8 cellular contexts compared by ENCODE assay signal in the genomic region with DNA sequence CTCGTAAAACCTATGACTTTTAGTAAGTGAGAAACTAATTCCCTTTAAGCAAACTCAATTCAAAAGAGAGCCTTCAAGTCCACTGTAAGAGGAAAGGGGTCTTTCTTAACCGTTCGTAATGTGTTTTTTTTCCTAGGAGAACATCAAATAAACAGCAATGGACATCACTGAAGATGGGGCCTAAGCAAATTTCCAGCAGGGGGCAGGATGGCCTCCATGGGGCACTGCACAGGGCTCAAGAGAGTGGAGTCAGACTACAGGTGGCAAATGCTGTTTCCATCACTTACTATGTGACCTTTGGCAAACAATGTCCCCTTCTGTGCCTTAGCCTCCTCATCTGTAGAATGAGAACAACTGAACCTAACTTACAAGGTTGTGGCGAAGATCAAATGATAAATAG.
DNase-seq lines count a peak whose midpoint lies in the region; ATAC-seq and TF ChIP-seq lines count a peak whose summit lies in the region.

No MANE protein-coding gene starts in this region.

- H3K4me3 ChIP-seq in aorta (ENCODE audit: low read length in 2 of 2) = no peak overlapping the region

- H3K27ac Mint-ChIP-seq in type B pancreatic cell = no peak overlapping the region

- peak; percentile 37 for DNase-seq in stimulated activated naive CD4-positive, alpha-beta T cell treated with Interleukin-2 at 50 U/mL for 16 hours (lab: John Stamatoyannopoulos, UW)
- DNase-seq in stimulated activated naive CD4-positive, alpha-beta T cell (lab: John Stamatoyannopoulos, UW) = no peak
- peak; percentile 22 to 36 for DNase-seq in activated CD4-positive, alpha-beta T cell treated with anti-CD3 and anti-CD28 coated beads for 4 hours
- DNase-seq in germinal center (ENCODE audit: low spot score) = peak; percentile 4
- DNase-seq in type B pancreatic cell (ENCODE audit: extremely low spot score, unreplicated experiment) = no peak
- DNase-seq in aorta = no peak

- WGBS in aorta, 2 donors = 88% methylated on average over 4 of the region's 4 CpGs

- no peaks in the 10 kb centered on the region for H3K36me3 Mint-ChIP-seq in type B pancreatic cell

- H3K4me1 ChIP-seq in aorta (ENCODE audit: control insufficient read depth in 1 of 2, insufficient read depth in 2 of 2, low read length in 2 of 2) = no peaks in the 10 kb centered on the region

- no peaks in the 10 kb centered on the region for H3K9me3 ChIP-seq in aorta (ENCODE audit: control insufficient read depth, low read length)

- peaks cover 6% of the 10 kb centered on the region for H3K9me3 Mint-ChIP-seq in type B pancreatic cell

- H3K4me1 Mint-ChIP-seq in type B pancreatic cell (ENCODE audit: unreplicated experiment) = no peaks in the 10 kb centered on the region

- H3K4me3 Mint-ChIP-seq in type B pancreatic cell = no peak overlapping the region

- ATAC-seq in aorta (ENCODE audit: low FRiP score) (no peak), GM19328 (IDR thresholded peaks at IDR 0.05; ENCODE audit: unreplicated experiment) (no peak), HG02938 (IDR thresholded peaks at IDR 0.05; ENCODE audit: unreplicated experiment) (no peak)

- intact Hi-C loops in aorta (cut with DNase I) = no loop called here

- no peaks in the 10 kb centered on the region for H3K36me3 ChIP-seq in aorta (ENCODE audit: control insufficient read depth in 1 of 2, insufficient read depth in 2 of 2, low read length in 1 of 2)

- H3K27me3 ChIP-seq in aorta (ENCODE audit: control insufficient read depth in 1 of 2, insufficient read depth in 2 of 2, low read length in 1 of 2) = no peaks in the 10 kb centered on the region

- no peak overlapping the region for H3K27ac ChIP-seq in aorta (ENCODE audit: low read depth in 1 of 2, low read length in 2 of 2)

- TF ChIP-seq CTCF in type B pancreatic cell (conservative IDR thresholded peaks at IDR 0.05) = peak; percentile 39

- no peaks in the 10 kb centered on the region for H3K27me3 Mint-ChIP-seq in type B pancreatic cell

Comparison
In these comparisons a context has a peak if more than half of its experiments do, and no peak if none do; other contexts are left out.
1. DNase-seq: peak in stimulated activated naive CD4-positive, alpha-beta T cell treated with Interleukin-2 at 50 U/mL for 16 hours (single experiment), activated CD4-positive, alpha-beta T cell treated with anti-CD3 and anti-CD28 coated beads for 4 hours (2 of 2) and germinal center (single experiment); none in stimulated activated naive CD4-positive, alpha-beta T cell (0 of 6), type B pancreatic cell (single experiment) and aorta (0 of 2).